ENCODE assay signal across 26 cellular contexts in genomic region chr10:3879073-3879472, GRCh38.
DNase-seq lines count a peak whose midpoint lies in the region; ATAC-seq and TF ChIP-seq lines count a peak whose summit lies in the region.
"Had no signal": no experiment of that assay in that cellular context is flagged by ENCODE, and none has a peak within 500 bp of the region (broad histone marks: within the 10 kb centered on the region; RNA-seq: fewer than 3 reads in every experiment).

No MANE protein-coding gene starts in this region.

- no peaks in the 10 kb centered on the region for H3K27me3 ChIP-seq in upper lobe of left lung
- H3K27me3 ChIP-seq: ovary, right atrium auricular region had no signal

- DNase-seq in DMS153 (lab: John Stamatoyannopoulos, UW) (peak; percentile 19), DMS153 treated with DMSO at 0.1 percent for 48 hours (lab: John Stamatoyannopoulos, UW; ENCODE audit: unreplicated experiment) (no peak), NCI-H146 treated with DMSO at 0.1 percent for 48 hours (lab: John Stamatoyannopoulos, UW; ENCODE audit: unreplicated experiment) (peak; percentile 31), progenitor cell of endocrine pancreas (ENCODE audit: low spot score, unreplicated experiment) (no peak), upper lobe of left lung (no peak), cerebellar cortex (ENCODE audit: low spot score) (no peak)
- DNase-seq: activated CD4-positive, alpha-beta T cell treated with anti-CD3 and anti-CD28 coated beads, Interleukin-2, amount 50 U/mL, for 48 hours; activated CD4-positive, CD25-positive, alpha-beta regulatory T cell; activated effector memory CD4-positive, alpha-beta T cell treated with Interleukin-2 at 50 U/mL for 16 hours; activated naive CD8-positive, alpha-beta T cell treated with anti-CD3 and anti-CD28 coated beads for 36 hours; AML-193; EL; mesendoderm; NCI-H1436; NCI-H2171 treated with DMSO at 0.1 percent for 48 hours; NCI-H69; ovary; stimulated activated CD4-positive, alpha-beta T cell treated with anti-CD3 and anti-CD28 coated beads, Interleukin-4, amount 100 ng/mL, for 1 hour; stimulated activated naive B cell treated with anti-CD40 and anti-IgM and Interleukin-4, amounts not matched to agents 10 μg/mL and 1 μg/mL and 100 μg/mL, for 72 hours; T1000 had no signal

- 67 to 85% methylated on average over 5 to 8 of the region's 8 CpGs for WGBS in upper lobe of left lung, 2 donors

- H3K4me3 ChIP-seq in upper lobe of left lung: no peak overlapping the region
- H3K4me3 ChIP-seq: ovary, right atrium auricular region, thoracic aorta had no signal

- H3K4me3 Mint-ChIP-seq in dendritic cell treated with granulocyte-macrophage colony-stimulating factor and Interleukin-4, amounts not matched to agents 40 ng/mL and 50 ng/mL, for 4 days: no peak overlapping the region
- no peak overlapping the region for H3K4me3 Mint-ChIP-seq in progenitor cell of endocrine pancreas (ENCODE audit: low read depth)
- H3K4me3 Mint-ChIP-seq: activated naive CD8-positive, alpha-beta T cell treated with anti-CD3 and anti-CD28 coated beads for 36 hours; stimulated activated naive B cell treated with anti-CD40 and anti-IgM and Interleukin-4, amounts not matched to agents 10 μg/mL and 1 μg/mL and 100 μg/mL, for 72 hours had no signal

- TF ChIP-seq EP300 in upper lobe of left lung (IDR thresholded peaks at IDR 0.05): no peak

- peaks cover 8 to 20% (median 13%) of the 10 kb centered on the region in 4 donors for H3K4me1 ChIP-seq in upper lobe of left lung

- peak overlapping the region in 1 of 4 donors; percentile 14 for H3K27ac ChIP-seq in upper lobe of left lung
- H3K27ac ChIP-seq: 22Rv1, KMS-11, ovary, right atrium auricular region, thoracic aorta had no signal

- intact Hi-C loops in dendritic cell treated with granulocyte-macrophage colony-stimulating factor and Interleukin-4, amounts not matched to agents 40 ng/mL and 50 ng/mL, for 4 days (cut with micrococcal nuclease): loop anchor here (5.0 kb wide), 1 partner anchor 893 kb away; no protein-coding TSS in a partner anchor

- TF ChIP-seq CTCF in progenitor cell of endocrine pancreas (IDR thresholded peaks at IDR 0.05; ENCODE audit: unreplicated experiment): no peak
- no peak for TF ChIP-seq CTCF in upper lobe of left lung (IDR thresholded peaks at IDR 0.05)

- ATAC-seq in upper lobe of left lung (ENCODE audit: low FRiP score in 2 of 2): no peak
- no peak for ATAC-seq in HG03039 (IDR thresholded peaks at IDR 0.05; ENCODE audit: unreplicated experiment)
- ATAC-seq: stimulated activated naive B cell treated with anti-CD40 and anti-IgM and Interleukin-4, amounts not matched to agents 10 μg/mL and 1 μg/mL and 100 μg/mL, for 72 hours had no signal

- peak overlapping the region; percentile 41 for H3K27ac Mint-ChIP-seq in dendritic cell treated with granulocyte-macrophage colony-stimulating factor and Interleukin-4, amounts not matched to agents 40 ng/mL and 50 ng/mL, for 4 days
- peak overlapping the region; percentile 22 for H3K27ac Mint-ChIP-seq in progenitor cell of endocrine pancreas
- H3K27ac Mint-ChIP-seq: activated naive CD8-positive, alpha-beta T cell treated with anti-CD3 and anti-CD28 coated beads for 36 hours; stimulated activated naive B cell treated with anti-CD40 and anti-IgM and Interleukin-4, amounts not matched to agents 10 μg/mL and 1 μg/mL and 100 μg/mL, for 72 hours had no signal

- no peaks in the 10 kb centered on the region for H3K9me3 ChIP-seq in upper lobe of left lung
- H3K9me3 ChIP-seq: ovary, right atrium auricular region, thoracic aorta had no signal

- no peaks in the 10 kb centered on the region for H3K27me3 Mint-ChIP-seq in dendritic cell treated with granulocyte-macrophage colony-stimulating factor and Interleukin-4, amounts not matched to agents 40 ng/mL and 50 ng/mL, for 4 days
- H3K27me3 Mint-ChIP-seq in progenitor cell of endocrine pancreas: peaks cover 6% of the 10 kb centered on the region
- H3K27me3 Mint-ChIP-seq: activated naive CD8-positive, alpha-beta T cell treated with anti-CD3 and anti-CD28 coated beads for 36 hours had no signal

- no peaks in the 10 kb centered on the region for H3K36me3 ChIP-seq in upper lobe of left lung
- H3K36me3 ChIP-seq: ovary, right atrium auricular region, thoracic aorta had no signal

- peaks cover 41% of the 10 kb centered on the region for H3K4me1 Mint-ChIP-seq in dendritic cell treated with granulocyte-macrophage colony-stimulating factor and Interleukin-4, amounts not matched to agents 40 ng/mL and 50 ng/mL, for 4 days (ENCODE audit: low read depth)
- H3K4me1 Mint-ChIP-seq in progenitor cell of endocrine pancreas (ENCODE audit: low read depth): peaks cover 3% of the 10 kb centered on the region

- peaks cover 12% of the 10 kb centered on the region for H3K9me3 Mint-ChIP-seq in dendritic cell treated with granulocyte-macrophage colony-stimulating factor and Interleukin-4, amounts not matched to agents 40 ng/mL and 50 ng/mL, for 4 days
- peaks cover 5% of the 10 kb centered on the region for H3K9me3 Mint-ChIP-seq in progenitor cell of endocrine pancreas (ENCODE audit: low read depth)

- H3K36me3 Mint-ChIP-seq in dendritic cell treated with granulocyte-macrophage colony-stimulating factor and Interleukin-4, amounts not matched to agents 40 ng/mL and 50 ng/mL, for 4 days (ENCODE audit: low read depth): no peaks in the 10 kb centered on the region
- no peaks in the 10 kb centered on the region for H3K36me3 Mint-ChIP-seq in progenitor cell of endocrine pancreas (ENCODE audit: insufficient read depth)

- no peak for TF ChIP-seq POLR2A in upper lobe of left lung (IDR thresholded peaks at IDR 0.05)

Comparison
In these comparisons a context has a peak if more than half of its experiments do, and no peak if none do; other contexts are left out.
1. DNase-seq: peak in DMS153 (single experiment) and NCI-H146 treated with DMSO at 0.1 percent for 48 hours (single experiment); none in DMS153 treated with DMSO at 0.1 percent for 48 hours (single experiment), progenitor cell of endocrine pancreas (single experiment), upper lobe of left lung (0 of 2) and cerebellar cortex (single experiment).